1 cellular context compared by ENCODE assay signal in the genomic region with DNA sequence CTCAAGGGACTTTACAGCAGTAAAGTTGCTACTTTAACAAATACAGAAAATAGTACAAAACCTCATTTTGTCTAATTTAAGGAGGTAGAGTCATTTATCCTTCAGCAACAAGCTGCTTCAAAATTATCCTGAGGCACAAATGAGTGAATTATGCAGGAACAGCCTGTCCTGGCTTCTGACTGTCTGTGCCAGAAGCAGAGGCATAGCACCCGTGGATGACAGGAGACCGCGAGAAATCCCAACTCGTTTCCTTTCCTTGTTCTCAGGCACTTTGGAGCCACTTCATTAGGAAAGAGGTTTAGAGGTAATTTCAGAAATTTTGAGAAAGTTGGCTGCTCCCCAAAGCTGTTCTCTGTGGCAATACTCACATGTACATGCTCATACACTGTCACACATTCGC.
A peak's percentile ranks its signal among the peaks of the same experiment; 100 is the strongest.
TF ChIP-seq lines count a peak whose summit lies in the region.

No MANE protein-coding gene starts in this region.

TF ChIP-seq in HepG2, 621 proteins besides CTCF, POLR2A, EP300 and RAD21:
- TF ChIP-seq MBD4 (IDR thresholded peaks at IDR 0.05; ENCODE audit: borderline replicate concordance, low read length) = no peak
- no peak for TF ChIP-seq CENPX (CRISPR knock-in tag; IDR thresholded peaks at IDR 0.05)
- TF ChIP-seq, protein P1, sequence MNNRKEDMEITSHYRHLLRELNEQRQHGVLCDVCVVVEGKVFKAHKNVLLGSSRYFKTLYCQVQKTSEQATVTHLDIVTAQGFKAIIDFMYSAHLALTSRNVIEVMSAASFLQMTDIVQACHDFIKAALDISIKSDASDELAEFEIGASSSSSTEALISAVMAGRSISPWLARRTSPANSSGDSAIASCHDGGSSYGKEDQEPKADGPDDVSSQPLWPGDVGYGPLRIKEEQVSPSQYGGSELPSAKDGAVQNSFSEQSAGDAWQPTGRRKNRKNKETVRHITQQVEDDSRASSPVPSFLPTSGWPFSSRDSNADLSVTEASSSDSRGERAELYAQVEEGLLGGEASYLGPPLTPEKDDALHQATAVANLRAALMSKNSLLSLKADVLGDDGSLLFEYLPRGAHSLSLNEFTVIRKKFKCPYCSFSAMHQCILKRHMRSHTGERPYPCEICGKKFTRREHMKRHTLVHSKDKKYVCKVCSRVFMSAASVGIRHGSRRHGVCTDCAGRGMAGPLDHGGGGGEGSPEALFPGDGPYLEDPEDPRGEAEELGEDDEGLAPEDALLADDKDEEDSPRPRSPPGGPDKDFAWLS (CRISPR knock-in tag; IDR thresholded peaks at IDR 0.05; ENCODE audit: borderline replicate concordance) = no peak
- TF ChIP-seq SCMH1 (CRISPR knock-in tag; IDR thresholded peaks at IDR 0.05; ENCODE audit: borderline replicate concordance) = no peak
- 0 out of 2 replicates have a peak, but pooled peaks have one; percentile 25 for TF ChIP-seq SP4 (CRISPR knock-in tag; IDR thresholded peaks at IDR 0.05)
- TF ChIP-seq RFX1 (IDR thresholded peaks at IDR 0.05) = no peak
- TF ChIP-seq ZNF747 (CRISPR knock-in tag; IDR thresholded peaks at IDR 0.05; ENCODE audit: borderline replicate concordance) = no peak
